17 cellular contexts compared by ENCODE assay signal in genomic region chr11:67138922-67139321, GRCh38. TPM values are rescaled to one million over a fixed set of nuclear protein-coding genes. Genes with fewer than 3 reads are reported as not detected.
DNase-seq lines count a peak whose midpoint lies in the region; ATAC-seq and TF ChIP-seq lines count a peak whose summit lies in the region.
"Had no signal": no experiment of that assay in that cellular context is flagged by ENCODE, and none has a peak within 500 bp of the region (broad histone marks: within the 10 kb centered on the region; RNA-seq: fewer than 3 reads in every experiment).

No MANE protein-coding gene starts in this region.

- peak overlapping the region; percentile 47 for H3K27ac Mint-ChIP-seq in activated CD8-positive, alpha-beta memory T cell treated with anti-CD3 and anti-CD28 coated beads, Interleukin-2, amount 10 ng/mL, durations not matched to agents 7 days and 5 days
- H3K27ac Mint-ChIP-seq in immature natural killer cell = peak overlapping the region in 4 of 6 donors; percentile 3 to 49 (median 20)

- H3K23ac ChIP-seq in IMR-90 (ENCODE audit: low read depth, low read length) = no peak overlapping the region

- H2AK5ac ChIP-seq in IMR-90 (ENCODE audit: low read depth, low read length) = no peak overlapping the region

- no peaks in the 10 kb centered on the region for H3K4me1 Mint-ChIP-seq in activated CD8-positive, alpha-beta memory T cell treated with anti-CD3 and anti-CD28 coated beads, Interleukin-2, amount 10 ng/mL, durations not matched to agents 7 days and 5 days
- H3K4me1 Mint-ChIP-seq in immature natural killer cell = peaks cover 18 to 36% of the 10 kb centered on the region in 2 donors
- H3K4me1 Mint-ChIP-seq: CD14-positive monocyte had no signal

- peaks cover 31% of the 10 kb centered on the region for H3K9me1 ChIP-seq in IMR-90 (ENCODE audit: insufficient read depth, low read length)

- H2AFZ ChIP-seq in IMR-90 (replicated peaks; ENCODE audit: low read length, poor library complexity) (no peak overlapping the region), osteoblast (ENCODE audit: low read length) (no peak overlapping the region)
- H2AFZ ChIP-seq: GM23248 had no signal

- H4K5ac ChIP-seq in IMR-90 (ENCODE audit: low read depth, low read length) = no peak overlapping the region

- CTCF ChIA-PET in activated CD8-positive, alpha-beta memory T cell treated with anti-CD3 and anti-CD28 coated beads, Interleukin-2, amount 10 ng/mL, durations not matched to agents 7 days and 5 days (lab: Charles Lee) = no interaction called here
- CTCF ChIA-PET in IMR-90 (lab: Yijun Ruan, JAX) = interaction anchor here (0.9 kb wide), 1 partner anchor 14 kb away, joined by 5 read pairs; no protein-coding TSS in a partner anchor

- no peak overlapping the region for H2BK20ac ChIP-seq in IMR-90 (ENCODE audit: low read depth, low read length)

- H4K8ac ChIP-seq in IMR-90 (ENCODE audit: low read depth in 2 of 2, low read length in 2 of 2) = no peak overlapping the region

- TF ChIP-seq RAD21 in IMR-90 (IDR thresholded peaks at IDR 0.05; ENCODE audit: low read length) = no peak

- H2BK120ac ChIP-seq in IMR-90 (ENCODE audit: low read depth, low read length) = no peak overlapping the region

- 100% methylated on average over 1 of the region's 4 CpGs; no CpG with 5 or more reads in 1 of the 2 experiments for WGBS in IMR-90 (ENCODE audit: extremely low coverage in 2 of 2, insufficient read length in 1 of 2), 2 experiments

- dilution Hi-C loops in IMR-90 (cut with HindIII; ENCODE audit: low sequenced_read_pairs, unreplicated experiment) = no loop called here

- H2BK5ac ChIP-seq in IMR-90 (ENCODE audit: low read depth, low read length, poor library complexity, severe bottlenecking) = no peak overlapping the region

- no peak for ATAC-seq in activated CD8-positive, alpha-beta memory T cell treated with anti-CD3 and anti-CD28 coated beads, Interleukin-2, amount 10 ng/mL, durations not matched to agents 7 days and 5 days
- ATAC-seq in IMR-90 (ENCODE audit: low read depth) (peak; percentile 28; the same call in 1 of the 2 replicates), GM19328 (IDR thresholded peaks at IDR 0.05; ENCODE audit: unreplicated experiment) (no peak), GM18519 (IDR thresholded peaks at IDR 0.05; ENCODE audit: low FRiP score, unreplicated experiment) (no peak)

- H3K56ac ChIP-seq in IMR-90 (ENCODE audit: extremely low read depth, insufficient read depth, low read length) = no peak overlapping the region

- DNase-seq in activated CD8-positive, alpha-beta memory T cell treated with anti-CD3 and anti-CD28 coated beads, Interleukin-2, amount 10 ng/mL, durations not matched to agents 7 days and 5 days = no peak
- no peak for DNase-seq in activated CD8-positive, alpha-beta memory T cell treated with anti-CD3 and anti-CD28 coated beads for 24 hours
- DNase-seq in IMR-90 (no peak), immature natural killer cell (no peak), osteoblast (ENCODE audit: insufficient read length, low spot score, missing footprints) (peak; percentile 69)
- no peak for DNase-seq in central memory CD4-positive, alpha-beta T cell
- DNase-seq: 8988T; CD4-positive, alpha-beta memory T cell; DMS79 treated with DMSO at 0.1 percent for 48 hours; GF-D8; GM23248; HCEC 1CT had no signal

- H3K9ac ChIP-seq in IMR-90 (ENCODE audit: low read depth, low read length) = no peak overlapping the region
- H3K9ac ChIP-seq: BLaER1, GM23248 had no signal

- H3K79me2 ChIP-seq in osteoblast (ENCODE audit: insufficient read depth, low read length) = peaks cover 87% of the 10 kb centered on the region

- H4K91ac ChIP-seq in IMR-90 (ENCODE audit: insufficient read depth, low read depth, low read length) = no peak overlapping the region

- H3K4me3 ChIP-seq in IMR-90 (ENCODE audit: insufficient read depth, low read depth, low read length) = no peak overlapping the region
- H3K4me3 ChIP-seq in osteoblast (ENCODE audit: insufficient read depth, low read length) = no peak overlapping the region
- H3K4me3 ChIP-seq: BLaER1, GM23248 had no signal

- TF ChIP-seq POLR2A in IMR-90 (IDR thresholded peaks at IDR 0.05; ENCODE audit: low read depth, low read length) = no peak

- intact Hi-C loops in IMR-90 (cut with micrococcal nuclease) = no loop called here

- H3K36me3 ChIP-seq in IMR-90 (ENCODE audit: control insufficient read depth, insufficient read depth, low read length) = peaks cover 28% of the 10 kb centered on the region
- H3K36me3 ChIP-seq in osteoblast (ENCODE audit: insufficient read depth, low read length) = peaks cover 51% of the 10 kb centered on the region

- H3K27ac ChIP-seq in IMR-90 (ENCODE audit: insufficient read depth, low read length) (no peak overlapping the region), osteoblast (ENCODE audit: low read depth, low read length) (no peak overlapping the region)
- H3K27ac ChIP-seq: BLaER1, GM23248, HL-60 had no signal

- no TSS peak for BruUV-seq in IMR-90 (replicated peaks; lab: Mats Ljungman, UMichigan)

- no peaks in the 10 kb centered on the region for H3K27me3 Mint-ChIP-seq in activated CD8-positive, alpha-beta memory T cell treated with anti-CD3 and anti-CD28 coated beads, Interleukin-2, amount 10 ng/mL, durations not matched to agents 7 days and 5 days
- H3K27me3 Mint-ChIP-seq in immature natural killer cell (ENCODE audit: low read depth in 3 of 3) = peaks cover 0 to under 1% (median 0%) of the 10 kb centered on the region in 3 donors
- H3K27me3 Mint-ChIP-seq: CD4-positive, alpha-beta memory T cell had no signal

- H2BK15ac ChIP-seq in IMR-90 (ENCODE audit: low read depth, low read length) = no peak overlapping the region

- H3K36me3 Mint-ChIP-seq in activated CD8-positive, alpha-beta memory T cell treated with anti-CD3 and anti-CD28 coated beads, Interleukin-2, amount 10 ng/mL, durations not matched to agents 7 days and 5 days = peaks cover 54% of the 10 kb centered on the region
- H3K36me3 Mint-ChIP-seq in immature natural killer cell = peaks cover 9 to 34% (median 20%) of the 10 kb centered on the region in 3 donors

- H3K18ac ChIP-seq in IMR-90 (ENCODE audit: low read depth, low read length) = no peak overlapping the region

- H3K4me1 ChIP-seq in IMR-90 (ENCODE audit: control insufficient read depth, insufficient read depth, low read length) (peaks cover 5% of the 10 kb centered on the region), osteoblast (ENCODE audit: insufficient read depth, low read length) (no peaks in the 10 kb centered on the region)
- H3K4me1 ChIP-seq: BLaER1 had no signal

- no peak overlapping the region for H2AK9ac ChIP-seq in IMR-90 (replicated peaks; ENCODE audit: low read depth, low read length, poor library complexity)

- H3K9me3 ChIP-seq in IMR-90 (ENCODE audit: control insufficient read depth, insufficient read depth, low read length) (no peaks in the 10 kb centered on the region), osteoblast (ENCODE audit: low read depth, low read length) (no peaks in the 10 kb centered on the region)
- H3K9me3 ChIP-seq: BLaER1 had no signal

- in situ Hi-C loops in IMR-90 (cut with MboI; ENCODE audit: low sequenced_read_pairs) = no loop called here

- H3K14ac ChIP-seq in IMR-90 (replicated peaks; ENCODE audit: low read depth, low read length) = no peak overlapping the region

- POLR2A ChIA-PET in IMR-90 (lab: Charles Lee; ENCODE audit: unreplicated experiment) = no interaction called here

- TF ChIP-seq CTCF in IMR-90 (conservative IDR thresholded peaks at IDR 0.05; ENCODE audit: low read depth, low read length) (no peak), osteoblast (IDR thresholded peaks at IDR 0.05; ENCODE audit: extremely low read depth, low read depth, low read length) (no peak)

- peaks cover 33 to 75% of the 10 kb centered on the region in 2 experiments for H3K79me1 ChIP-seq in IMR-90 (ENCODE audit: low read depth in 1 of 2, low read length in 2 of 2)

- no peak overlapping the region for H3K4ac ChIP-seq in IMR-90 (ENCODE audit: low read depth, low read length)

- H3K4me2 ChIP-seq in IMR-90 (ENCODE audit: low read depth, low read length) (no peak overlapping the region), osteoblast (ENCODE audit: insufficient read depth, low read length) (no peak overlapping the region)
- H3K4me2 ChIP-seq: BLaER1 had no signal

- no peaks in the 10 kb centered on the region for H3K27me3 ChIP-seq in IMR-90 (ENCODE audit: control insufficient read depth, insufficient read depth, low read length)
- H3K27me3 ChIP-seq in osteoblast (ENCODE audit: insufficient read depth, low read length) = no peaks in the 10 kb centered on the region
- H3K27me3 ChIP-seq: BLaER1 had no signal

- H3K9me3 Mint-ChIP-seq in activated CD8-positive, alpha-beta memory T cell treated with anti-CD3 and anti-CD28 coated beads, Interleukin-2, amount 10 ng/mL, durations not matched to agents 7 days and 5 days (ENCODE audit: low read depth) = no peaks in the 10 kb centered on the region
- no peaks in the 10 kb centered on the region for H3K9me3 Mint-ChIP-seq in immature natural killer cell
- H3K9me3 Mint-ChIP-seq: CD4-positive, alpha-beta memory T cell had no signal

- H3K4me3 Mint-ChIP-seq in activated CD8-positive, alpha-beta memory T cell treated with anti-CD3 and anti-CD28 coated beads, Interleukin-2, amount 10 ng/mL, durations not matched to agents 7 days and 5 days = no peak overlapping the region
- H3K4me3 Mint-ChIP-seq in immature natural killer cell = no peak overlapping the region
- H3K4me3 Mint-ChIP-seq: CD14-positive monocyte; CD4-positive, alpha-beta memory T cell had no signal

- peaks cover 57% of the 10 kb centered on the region for H4K20me1 ChIP-seq in IMR-90 (ENCODE audit: insufficient read depth, low read length)
- peaks cover 23% of the 10 kb centered on the region for H4K20me1 ChIP-seq in osteoblast (ENCODE audit: insufficient read depth, low read length)

TF ChIP-seq in IMR-90, 13 proteins besides CTCF, POLR2A, EP300 and RAD21 (continues in another document):
- TF ChIP-seq ELK1 (IDR thresholded peaks at IDR 0.05; ENCODE audit: borderline replicate concordance, low read depth, low read length) = no peak

RNA-seq across cellular contexts. Expression of gene KDM2A, which starts 19.9 kb away (rescaled TPM):
- 100 to 1,000 TPM in 1 of 2 experiments, 10 to 100 TPM in 1; 93.6 to 116 TPM for total RNA-seq in activated CD8-positive, alpha-beta memory T cell treated with anti-CD3 and anti-CD28 coated beads, Interleukin-2, amount 10 ng/mL, durations not matched to agents 7 days and 5 days
- total RNA-seq in IMR-90 (2012; rRNA removed) (26.7 and 27.8 TPM in 2 replicates), osteoblast (62.5 and 65.9 TPM in 2 replicates)
- polyA plus RNA-seq in IMR-90 (2012; rRNA removed) (42.6 and 47.5 TPM in 2 replicates), immature natural killer cell (10 to 100 TPM in 1 of 3 donors, 1 to 10 TPM in 2; 3.8 to 16.6 (median 6.8) TPM)
- polyA plus RNA-seq in IMR-90 (2012; cell fraction: cytosol; rRNA removed) = 21.5 and 29.5 TPM in 2 replicates
- 160 and 177 TPM in 2 replicates for polyA plus RNA-seq in IMR-90 (2012; cell fraction: nucleus; rRNA removed; ENCODE audit: low replicate concordance)
